26 cellular contexts compared by ENCODE assay signal in the genomic region with DNA sequence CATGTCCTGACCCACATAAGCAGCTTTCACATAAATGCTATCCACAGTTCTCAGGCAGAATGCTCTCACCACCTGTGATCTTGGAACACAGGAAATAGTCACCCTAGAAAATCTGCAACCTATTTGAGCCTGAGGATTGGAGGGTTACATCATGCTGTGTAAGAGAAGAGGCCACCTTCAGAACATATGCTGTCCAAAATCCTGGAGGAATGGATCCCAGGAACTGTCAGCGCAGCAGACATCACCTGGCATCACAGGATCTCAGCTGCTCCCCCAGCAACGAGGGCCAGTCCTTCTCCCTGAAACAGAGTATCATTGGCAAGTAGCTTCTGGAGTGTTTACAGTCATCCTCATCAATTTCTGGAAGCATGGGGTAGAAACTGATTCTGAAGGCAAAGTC.
A peak's percentile ranks its signal among the peaks of the same experiment; 100 is the strongest.
DNase-seq lines count a peak whose midpoint lies in the region; ATAC-seq and TF ChIP-seq lines count a peak whose summit lies in the region.
"Had no signal": no experiment of that assay in that cellular context is flagged by ENCODE, and none has a peak within 500 bp of the region (broad histone marks: within the 10 kb centered on the region; RNA-seq: fewer than 3 reads in every experiment).

No MANE protein-coding gene starts in this region.

- H3K4me3 Mint-ChIP-seq in activated CD4-positive, alpha-beta T cell treated with anti-CD3 and anti-CD28 coated beads, Interleukin-2, amount 10 ng/mL, durations not matched to agents 24 days and 14 days = no peak overlapping the region

- TF ChIP-seq CTCF in Loucy (conservative IDR thresholded peaks at IDR 0.05; ENCODE audit: low read length) = no peak

- H2AFZ ChIP-seq in Loucy (ENCODE audit: low read length) = peak overlapping the region; percentile 3; the same call in 1 of the 2 replicates

- H3K9ac ChIP-seq in Loucy (ENCODE audit: low read depth, low read length, poor library complexity, severe bottlenecking) = no peak overlapping the region

- peaks cover 47% of the 10 kb centered on the region for H3K4me1 ChIP-seq in Loucy (ENCODE audit: insufficient read depth, low read length, poor library complexity, severe bottlenecking)

- no peak overlapping the region for H3K4me2 ChIP-seq in Loucy (ENCODE audit: low read depth, low read length, poor library complexity, severe bottlenecking)

- H4K20me1 ChIP-seq in Loucy (ENCODE audit: insufficient read depth, low read length, poor library complexity, severe bottlenecking) = no peaks in the 10 kb centered on the region

- H3K4me1 Mint-ChIP-seq in activated CD4-positive, alpha-beta T cell treated with anti-CD3 and anti-CD28 coated beads, Interleukin-2, amount 10 ng/mL, durations not matched to agents 24 days and 14 days = peaks cover 29% of the 10 kb centered on the region

- no peaks in the 10 kb centered on the region for H3K27me3 ChIP-seq in Loucy (ENCODE audit: insufficient read depth, low read length, poor library complexity, severe bottlenecking)
- H3K27me3 ChIP-seq: BE2C, SJCRH30 had no signal

- H3K36me3 Mint-ChIP-seq in activated CD4-positive, alpha-beta T cell treated with anti-CD3 and anti-CD28 coated beads, Interleukin-2, amount 10 ng/mL, durations not matched to agents 24 days and 14 days (ENCODE audit: low read depth) = no peaks in the 10 kb centered on the region
- H3K36me3 Mint-ChIP-seq: CD4-positive, alpha-beta memory T cell had no signal

- no peaks in the 10 kb centered on the region for H3F3A ChIP-seq in Loucy (ENCODE audit: low read depth)

- no peaks in the 10 kb centered on the region for H3K9me3 Mint-ChIP-seq in activated CD4-positive, alpha-beta T cell treated with anti-CD3 and anti-CD28 coated beads, Interleukin-2, amount 10 ng/mL, durations not matched to agents 24 days and 14 days
- H3K9me3 Mint-ChIP-seq: CD4-positive, alpha-beta memory T cell had no signal

- H3K27me3 Mint-ChIP-seq in activated CD4-positive, alpha-beta T cell treated with anti-CD3 and anti-CD28 coated beads, Interleukin-2, amount 10 ng/mL, durations not matched to agents 24 days and 14 days = no peaks in the 10 kb centered on the region
- H3K27me3 Mint-ChIP-seq: CD4-positive, alpha-beta memory T cell had no signal

- intact Hi-C loops in activated CD4-positive, alpha-beta T cell treated with anti-CD3 and anti-CD28 coated beads, Interleukin-2, amount 10 ng/mL, durations not matched to agents 24 days and 14 days (cut with micrococcal nuclease) = no loop called here

- no peak overlapping the region for H3K27ac Mint-ChIP-seq in activated CD4-positive, alpha-beta T cell treated with anti-CD3 and anti-CD28 coated beads, Interleukin-2, amount 10 ng/mL, durations not matched to agents 24 days and 14 days

- peak; percentile 50 for DNase-seq in activated CD4-positive, alpha-beta T cell treated with anti-CD3 and anti-CD28 coated beads, Interleukin-2, amount 10 ng/mL, durations not matched to agents 24 days and 14 days
- no peak for DNase-seq in activated CD4-positive, alpha-beta T cell treated with anti-CD3 and anti-CD28 coated beads for 48 hours
- DNase-seq in cerebellar nuclear complex (lab: John Stamatoyannopoulos, UW) (peak; percentile 95 to 99), EL (no peak)
- DNase-seq: 8988T; ACHN; BE2C; CD4-positive, alpha-beta memory T cell; COR-L47; DMS53; GF-D8; Karpas-422; NCI-H1092 treated with DMSO at 0.1 percent for 48 hours; NCI-H1436 treated with DMSO at 0.1 percent for 48 hours; NCI-H187 treated with DMSO at 0.1 percent for 48 hours; NCI-H446; NCI-H524 treated with DMSO at 0.1 percent for 48 hours; PC-3; SJCRH30 had no signal

- ATAC-seq in HG03045 (IDR thresholded peaks at IDR 0.05; ENCODE audit: unreplicated experiment) (no peak), GM21619 (IDR thresholded peaks at IDR 0.05; ENCODE audit: unreplicated experiment) (no peak)
- ATAC-seq: HCT116, HepG2, PC-3, Right ventricle myocardium inferior, SK-N-SH treated with all-trans-retinoic acid at 6 μM for 48 hours had no signal

- H3K9me2 ChIP-seq in Loucy (replicated peaks; ENCODE audit: low read depth, low read length) = no peaks in the 10 kb centered on the region

- H3K9me3 ChIP-seq in Loucy (ENCODE audit: insufficient read depth, low read depth, low read length) = no peaks in the 10 kb centered on the region
- H3K9me3 ChIP-seq: BE2C, SJCRH30 had no signal

- H3K4me3 ChIP-seq in Loucy (ENCODE audit: low read length, poor library complexity, severe bottlenecking) = no peak overlapping the region
- H3K4me3 ChIP-seq: SJCRH30 had no signal

- no peaks in the 10 kb centered on the region for H3K36me3 ChIP-seq in Loucy (ENCODE audit: insufficient read depth, low read length)
- H3K36me3 ChIP-seq: BE2C, SJCRH30 had no signal

- H3K79me2 ChIP-seq in Loucy (ENCODE audit: insufficient read depth, low read length) = no peaks in the 10 kb centered on the region

Comparison
In these comparisons a context has a peak if more than half of its experiments do, and no peak if none do; other contexts are left out.
1. DNase-seq: peak in activated CD4-positive, alpha-beta T cell treated with anti-CD3 and anti-CD28 coated beads, Interleukin-2, amount 10 ng/mL, durations not matched to agents 24 days and 14 days (single experiment) and cerebellar nuclear complex (2 of 2); none in activated CD4-positive, alpha-beta T cell treated with anti-CD3 and anti-CD28 coated beads for 48 hours (single experiment) and EL (single experiment).